16 cellular contexts compared by ENCODE assay signal in genomic region chr2:47026738-47027531, GRCh38.
A peak's percentile ranks its signal among the peaks of the same experiment; 100 is the strongest.
DNase-seq lines count a peak whose midpoint lies in the region; ATAC-seq, FAIRE-seq and TF ChIP-seq lines count a peak whose summit lies in the region.
"Had no signal": no experiment of that assay in that cellular context is flagged by ENCODE, and none has a peak within 500 bp of the region (broad histone marks: within the 10 kb centered on the region; RNA-seq: fewer than 3 reads in every experiment).

No MANE protein-coding gene starts in this region.

- H3K9ac ChIP-seq in muscle layer of colon (ENCODE audit: low read length) (no peak overlapping the region), smooth muscle cell (ENCODE audit: low read depth) (no peak overlapping the region)

- H3K4me1 ChIP-seq in A549 (peaks cover 57% of the 10 kb centered on the region), RWPE2 (ENCODE audit: insufficient read depth, poor library complexity, severe bottlenecking) (peaks cover 13% of the 10 kb centered on the region), esophagus muscularis mucosa (peaks cover 67 to 90% (median 85%) of the 10 kb centered on the region in 4 donors), muscle layer of colon (ENCODE audit: insufficient read depth, low read length) (peaks cover 62% of the 10 kb centered on the region), smooth muscle cell (ENCODE audit: low read depth) (no peaks in the 10 kb centered on the region), aorta (ENCODE audit: control insufficient read depth in 1 of 2, insufficient read depth in 2 of 2, low read length in 2 of 2) (no peaks in the 10 kb centered on the region)

- H3F3A ChIP-seq in smooth muscle cell (ENCODE audit: low read depth): no peaks in the 10 kb centered on the region

- H3K9me3 ChIP-seq in A549: no peaks in the 10 kb centered on the region
- H3K9me3 ChIP-seq in RWPE2 (ENCODE audit: severe bottlenecking): no peaks in the 10 kb centered on the region
- H3K9me3 ChIP-seq in esophagus muscularis mucosa: no peaks in the 10 kb centered on the region
- no peaks in the 10 kb centered on the region for H3K9me3 ChIP-seq in muscle layer of colon (ENCODE audit: low read length)
- no peaks in the 10 kb centered on the region for H3K9me3 ChIP-seq in smooth muscle cell (replicated peaks; ENCODE audit: low read depth)
- H3K9me3 ChIP-seq in aorta (ENCODE audit: control insufficient read depth, low read length): no peaks in the 10 kb centered on the region

- no peak overlapping the region for H3K4me3 ChIP-seq in A549
- H3K4me3 ChIP-seq in RWPE2 (ENCODE audit: severe bottlenecking): no peak overlapping the region
- H3K4me3 ChIP-seq in esophagus muscularis mucosa: no peak overlapping the region
- H3K4me3 ChIP-seq in muscle layer of colon (ENCODE audit: low read depth in 1 of 2, low read length in 2 of 2): no peak overlapping the region
- no peak overlapping the region for H3K4me3 ChIP-seq in smooth muscle cell
- no peak overlapping the region for H3K4me3 ChIP-seq in aorta (ENCODE audit: low read length in 2 of 2)

- peak overlapping the region; percentile 19 to 97; a peak in 3 of 6 replicates for H3K27ac ChIP-seq in A549
- peak overlapping the region; percentile 25 for H3K27ac ChIP-seq in RWPE2 (ENCODE audit: poor library complexity, severe bottlenecking)
- H3K27ac ChIP-seq in esophagus muscularis mucosa (replicated peaks in 1 of 4): peak overlapping the region; percentile 75 to 97 (median 80)
- peak overlapping the region; percentile 65 for H3K27ac ChIP-seq in muscle layer of colon (ENCODE audit: low read depth, low read length)
- no peak overlapping the region for H3K27ac ChIP-seq in smooth muscle cell (ENCODE audit: low read depth)
- no peak overlapping the region for H3K27ac ChIP-seq in aorta (ENCODE audit: low read depth in 1 of 2, low read length in 2 of 2)

- no peak for FAIRE-seq in A549 (lab: Jason Lieb, UNC)
- FAIRE-seq: GM18507, kidney had no signal

- TF ChIP-seq EP300 in A549 (IDR thresholded peaks at IDR 0.05) (no peak), esophagus muscularis mucosa (IDR thresholded peaks at IDR 0.05) (no peak)

- H3K4me2 ChIP-seq in A549 (no peak overlapping the region), smooth muscle cell (no peak overlapping the region)

- H2AFZ ChIP-seq in smooth muscle cell (ENCODE audit: low read depth): no peak overlapping the region

- no peaks in the 10 kb centered on the region for H3K79me2 ChIP-seq in smooth muscle cell (ENCODE audit: low read depth)

- H4K20me1 ChIP-seq in smooth muscle cell (ENCODE audit: low read depth): no peaks in the 10 kb centered on the region

- H3K27me3 ChIP-seq in RWPE2 (ENCODE audit: insufficient read depth, poor library complexity, severe bottlenecking) (no peaks in the 10 kb centered on the region), esophagus muscularis mucosa (no peaks in the 10 kb centered on the region), muscle layer of colon (ENCODE audit: control insufficient read depth in 1 of 2, insufficient read depth in 2 of 2, low read length in 2 of 2) (no peaks in the 10 kb centered on the region), smooth muscle cell (ENCODE audit: low read depth) (no peaks in the 10 kb centered on the region), aorta (ENCODE audit: control insufficient read depth in 1 of 2, insufficient read depth in 2 of 2, low read length in 1 of 2) (no peaks in the 10 kb centered on the region)

- TF ChIP-seq RAD21 in A549 (conservative IDR thresholded peaks at IDR 0.05 in 1 of 2, IDR thresholded peaks at IDR 0.05 in 1 of 2): no peak

- TF ChIP-seq CTCF in A549 (IDR thresholded peaks at IDR 0.05) (no peak), RWPE2 (IDR thresholded peaks at IDR 0.05; ENCODE audit: poor library complexity, severe bottlenecking) (no peak), esophagus muscularis mucosa (IDR thresholded peaks at IDR 0.05) (no peak), smooth muscle cell (IDR thresholded peaks at IDR 0.05; ENCODE audit: borderline replicate concordance, insufficient read depth, poor library complexity, severe bottlenecking) (no peak)

- CTCF ChIA-PET in A549 (lab: Yijun Ruan, JAX): interaction anchor here (0.6 to 3.5 kb wide), 8 partner anchors 10 to 308 kb away, joined by 3 to 15 read pairs (median 4); no protein-coding TSS in a partner anchor

- POLR2A ChIA-PET in A549 (lab: Yijun Ruan, JAX): no interaction called here

- ATAC-seq in A549: no peak
- peak; percentile 57 for ATAC-seq in RWPE2 (ENCODE audit: low read depth)
- no peak for ATAC-seq in aorta (ENCODE audit: low FRiP score)

- WGBS in A549 (ENCODE audit: missing lambda C conversion rate): 79% methylated on average over 9 of the region's 9 CpGs
- WGBS in esophagus muscularis mucosa: 57% methylated on average over 9 of the region's 9 CpGs
- 91% methylated on average over 9 of the region's 9 CpGs for WGBS in smooth muscle cell (ENCODE audit: low lambda C conversion rate)
- WGBS in aorta, 2 donors: 83 to 86% methylated on average over 9 of the region's 9 CpGs

- intact Hi-C loops in esophagus muscularis mucosa (cut with DNase I): no loop called here
- intact Hi-C loops in aorta (cut with DNase I): no loop called here

- H3K36me3 ChIP-seq in RWPE2 (ENCODE audit: low read depth) (peaks cover 53% of the 10 kb centered on the region), esophagus muscularis mucosa (peaks cover 28 to 79% (median 68%) of the 10 kb centered on the region in 4 donors), muscle layer of colon (ENCODE audit: insufficient read depth, low read length) (peaks cover 68% of the 10 kb centered on the region), smooth muscle cell (ENCODE audit: low read depth) (no peaks in the 10 kb centered on the region), aorta (ENCODE audit: control insufficient read depth in 1 of 2, insufficient read depth in 2 of 2, low read length in 1 of 2) (peaks cover 0 to 3% of the 10 kb centered on the region in 2 donors)

- no peak for DNase-seq in A549 (ENCODE audit: low read depth in 1 of 2, low spot score in 1 of 2)
- DNase-seq in RWPE2 (ENCODE audit: low spot score): no peak
- DNase-seq in esophagus muscularis mucosa (ENCODE audit: extremely low spot score): no peak
- DNase-seq in T-helper 2 cell: no peak
- DNase-seq in smooth muscle cell (lab: John Stamatoyannopoulos, UW; ENCODE audit: unreplicated experiment): no peak
- no peak for DNase-seq in SK-N-DZ (ENCODE audit: low spot score)
- no peak for DNase-seq in aorta
- DNase-seq: activated CD4-positive, alpha-beta T cell treated with anti-CD3 and anti-CD28 coated beads, Interleukin-2, amount 10 ng/mL, durations not matched to agents 7 days and 5 days; activated T-cell treated with anti-CD3 and anti-CD28 coated beads, Interleukin-2, amount 50 U/mL, for 48 hours; Calu3; effector memory CD4-positive, alpha-beta T cell; GOT3; kidney; NCI-H748 treated with DMSO at 0.1 percent for 48 hours had no signal

- TF ChIP-seq POLR2A in A549 (IDR thresholded peaks at IDR 0.05; ENCODE audit: low read length) (no peak), esophagus muscularis mucosa (IDR thresholded peaks at IDR 0.05; ENCODE audit: low read depth) (no peak)

TF ChIP-seq in A549, 52 proteins besides CTCF, POLR2A, EP300 and RAD21:
- TF ChIP-seq SREBF2 (IDR thresholded peaks at IDR 0.05): no peak
- TF ChIP-seq CEBPB (IDR thresholded peaks at IDR 0.05): no peak
- no peak for TF ChIP-seq ZC3H11A (IDR thresholded peaks at IDR 0.05)
- TF ChIP-seq FOSL2 (IDR thresholded peaks at IDR 0.05): no peak
- no peak for TF ChIP-seq FOSL2 (CRISPR knock-in tag; IDR thresholded peaks at IDR 0.05)
- TF ChIP-seq PBX3 (IDR thresholded peaks at IDR 0.05): no peak
TF ChIP-seq in A549: peak in this region for 0.

Comparison
In these comparisons a context has a peak if more than half of its experiments do, and no peak if none do; other contexts are left out.
1. H3K27ac ChIP-seq: peak in A549 (2 of 2), RWPE2 (single experiment), esophagus muscularis mucosa (4 of 4) and muscle layer of colon (single experiment); none in smooth muscle cell (single experiment) and aorta (0 of 2).